In genomic region chr12:113641426-113641825, GRCh38 we compare ENCODE assay signal across 30 cellular contexts.
"Had no signal": no experiment of that assay in that cellular context is flagged by ENCODE, and none has a peak within 500 bp of the region (broad histone marks: within the 10 kb centered on the region; RNA-seq: fewer than 3 reads in every experiment).

No MANE protein-coding gene starts in this region.

- H3K27ac Mint-ChIP-seq: dendritic cell treated with granulocyte-macrophage colony-stimulating factor and Interleukin-4, amounts not matched to agents 40 ng/mL and 50 ng/mL, for 4 days; endodermal cell; memory B cell; naive thymus-derived CD4-positive, alpha-beta T cell; nephron; stimulated activated effector memory CD8-positive, alpha-beta T cell treated with anti-CD3 and anti-CD28 coated beads, Interleukin-12 subunit alpha, Interleukin-12 subunit beta, amount 100 ng/mL, for 72 hours had no signal

- H3K9me3 Mint-ChIP-seq: dendritic cell treated with granulocyte-macrophage colony-stimulating factor and Interleukin-4, amounts not matched to agents 40 ng/mL and 50 ng/mL, for 4 days; nephron; stimulated activated effector memory CD8-positive, alpha-beta T cell treated with anti-CD3 and anti-CD28 coated beads, Interleukin-12 subunit alpha, Interleukin-12 subunit beta, amount 100 ng/mL, for 72 hours had no signal

- DNase-seq: effector CD8-positive, alpha-beta T cell; endodermal cell; foreskin fibroblast; gastrocnemius medialis; heart left ventricle; kidney; midbrain; naive thymus-derived CD4-positive, alpha-beta T cell; occipital lobe; ovary; posterior cingulate gyrus; psoas muscle; right cardiac atrium; sigmoid colon; stimulated activated CD4-positive, alpha-beta T cell treated with anti-CD3 and anti-CD28 coated beads, Interleukin-2, amount 100 ng/mL, for 24 hours; stimulated activated CD4-positive, alpha-beta T cell treated with anti-CD3 and anti-CD28 coated beads, Interleukin-4, amount 100 ng/mL, for 24 hours; stimulated activated naive CD4-positive, alpha-beta T cell treated with Interleukin-2 at 50 U/mL for 16 hours; stomach; thyroid gland; trophoblast cell had no signal

- H3K36me3 Mint-ChIP-seq: memory B cell; stimulated activated effector memory CD8-positive, alpha-beta T cell treated with anti-CD3 and anti-CD28 coated beads, Interleukin-12 subunit alpha, Interleukin-12 subunit beta, amount 100 ng/mL, for 72 hours had no signal

- H3K79me2 ChIP-seq: hepatocyte had no signal

- H3K4me2 ChIP-seq: hepatocyte had no signal

- H3K36me3 ChIP-seq: gastrocnemius medialis, heart left ventricle, ovary, sigmoid colon, stomach, thyroid gland, vagina had no signal

- H3K4me3 ChIP-seq: gastrocnemius medialis, heart left ventricle, hepatocyte, lung, ovary, psoas muscle, sigmoid colon, stomach, thyroid gland, vagina had no signal

- ATAC-seq: esophagus mucosa; gastrocnemius medialis; heart left ventricle; left lobe of liver; naive thymus-derived CD4-positive, alpha-beta T cell; psoas muscle; right cardiac atrium; stimulated activated effector memory CD8-positive, alpha-beta T cell treated with anti-CD3 and anti-CD28 coated beads, Interleukin-12 subunit alpha, Interleukin-12 subunit beta, amount 100 ng/mL, for 72 hours had no signal

- H3K4me3 Mint-ChIP-seq: dendritic cell treated with granulocyte-macrophage colony-stimulating factor and Interleukin-4, amounts not matched to agents 40 ng/mL and 50 ng/mL, for 4 days; endodermal cell; memory B cell; naive thymus-derived CD4-positive, alpha-beta T cell; nephron; stimulated activated effector memory CD8-positive, alpha-beta T cell treated with anti-CD3 and anti-CD28 coated beads, Interleukin-12 subunit alpha, Interleukin-12 subunit beta, amount 100 ng/mL, for 72 hours had no signal

- H3K27me3 ChIP-seq: ovary, thyroid gland, vagina had no signal

- H3K27ac ChIP-seq: epithelial cell of prostate, gastrocnemius medialis, heart left ventricle, hepatocyte, ovary, psoas muscle, sigmoid colon, stomach, thyroid gland, vagina had no signal

- H3K4me1 ChIP-seq: gastrocnemius medialis, psoas muscle, sigmoid colon, thyroid gland had no signal
